In the genomic region with DNA sequence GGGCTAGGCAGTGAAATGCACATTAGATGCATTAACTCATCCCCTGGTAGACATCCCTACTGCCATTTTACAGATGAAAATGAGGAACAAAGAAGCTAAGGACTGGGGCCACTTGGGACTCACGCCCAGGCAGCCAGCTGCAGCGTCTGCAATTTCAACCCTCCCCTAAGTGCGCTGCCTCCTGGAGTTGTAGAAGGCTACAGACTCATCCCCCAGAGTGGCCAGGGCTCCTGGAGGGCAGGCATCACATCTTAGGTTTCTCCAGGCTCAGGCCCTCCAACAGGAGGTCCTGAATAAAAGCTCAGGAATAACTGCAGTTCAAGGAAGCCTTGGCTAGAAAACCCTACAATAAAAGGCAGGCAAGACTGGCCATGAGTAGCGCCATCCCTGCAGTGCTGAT, we compare ENCODE assay signal across 13 cellular contexts. TPM values are rescaled to one million over a fixed set of nuclear protein-coding genes. Genes with fewer than 3 reads are reported as not detected.
A peak's percentile ranks its signal among the peaks of the same experiment; 100 is the strongest.
DNase-seq lines count a peak whose midpoint lies in the region; ATAC-seq lines count a peak whose summit lies in the region.
"Had no signal": no experiment of that assay in that cellular context is flagged by ENCODE, and none has a peak within 500 bp of the region (broad histone marks: within the 10 kb centered on the region; RNA-seq: fewer than 3 reads in every experiment).

No MANE protein-coding gene starts in this region.

- H3K4me1 Mint-ChIP-seq in activated naive CD8-positive, alpha-beta T cell treated with anti-CD3 and anti-CD28 coated beads, Interleukin-2, amount 50 U/mL, for 24 hours = peaks cover 92% of the 10 kb centered on the region

- H3K27ac ChIP-seq in temporal lobe (ENCODE audit: low read depth, low read length) = peak overlapping the region; percentile 76

- H3K27ac Mint-ChIP-seq in activated naive CD8-positive, alpha-beta T cell treated with anti-CD3 and anti-CD28 coated beads, Interleukin-2, amount 50 U/mL, for 24 hours = peak overlapping the region; percentile 83
- H3K27ac Mint-ChIP-seq: activated CD8-positive, alpha-beta memory T cell treated with anti-CD3 and anti-CD28 coated beads, Interleukin-2, amount 10 ng/mL, durations not matched to agents 7 days and 5 days had no signal

- no peak overlapping the region for H3K4me3 Mint-ChIP-seq in activated naive CD8-positive, alpha-beta T cell treated with anti-CD3 and anti-CD28 coated beads, Interleukin-2, amount 50 U/mL, for 24 hours
- H3K4me3 Mint-ChIP-seq: activated CD8-positive, alpha-beta memory T cell treated with anti-CD3 and anti-CD28 coated beads, Interleukin-2, amount 10 ng/mL, durations not matched to agents 7 days and 5 days had no signal

- no peaks in the 10 kb centered on the region for H3K9me3 Mint-ChIP-seq in activated naive CD8-positive, alpha-beta T cell treated with anti-CD3 and anti-CD28 coated beads, Interleukin-2, amount 50 U/mL, for 24 hours

- peaks cover 13% of the 10 kb centered on the region for H3K36me3 Mint-ChIP-seq in activated naive CD8-positive, alpha-beta T cell treated with anti-CD3 and anti-CD28 coated beads, Interleukin-2, amount 50 U/mL, for 24 hours (ENCODE audit: low read depth)

- ATAC-seq in activated naive CD8-positive, alpha-beta T cell treated with anti-CD3 and anti-CD28 coated beads, Interleukin-2, amount 50 U/mL, for 24 hours = no peak
- ATAC-seq: activated CD8-positive, alpha-beta memory T cell treated with anti-CD3 and anti-CD28 coated beads, Interleukin-2, amount 10 ng/mL, durations not matched to agents 7 days and 5 days had no signal

- H3K27me3 Mint-ChIP-seq in activated naive CD8-positive, alpha-beta T cell treated with anti-CD3 and anti-CD28 coated beads, Interleukin-2, amount 50 U/mL, for 24 hours = no peaks in the 10 kb centered on the region
- H3K27me3 Mint-ChIP-seq: activated CD8-positive, alpha-beta memory T cell treated with anti-CD3 and anti-CD28 coated beads, Interleukin-2, amount 10 ng/mL, durations not matched to agents 7 days and 5 days had no signal

- peak; percentile 9 for DNase-seq in NOMO-1 treated with dmso at 0.1 percent for 144 hours (lab: John Stamatoyannopoulos, UW; ENCODE audit: unreplicated experiment)
- DNase-seq in NOMO-1 treated with DMSO at 0.1 percent for 48 hours (lab: John Stamatoyannopoulos, UW; ENCODE audit: unreplicated experiment) = no peak
- DNase-seq in activated naive CD8-positive, alpha-beta T cell treated with anti-CD3 and anti-CD28 coated beads, Interleukin-2, amount 50 U/mL, for 24 hours = no peak
- DNase-seq in medulla oblongata (ENCODE audit: extremely low spot score) = peak; percentile 76
- no peak for DNase-seq in activated CD4-positive, CD25-positive, alpha-beta regulatory T cell (lab: John Stamatoyannopoulos, UW)
- no peak for DNase-seq in SIG-M5 (lab: John Stamatoyannopoulos, UW)
- no peak for DNase-seq in NCI-H1694 (lab: John Stamatoyannopoulos, UW)
- DNase-seq: ACHN; activated CD8-positive, alpha-beta memory T cell treated with anti-CD3 and anti-CD28 coated beads, Interleukin-2, amount 10 ng/mL, durations not matched to agents 7 days and 5 days; effector CD8-positive, alpha-beta T cell; islet precursor cell; SHP77 had no signal

RNA-seq across cellular contexts. Expression of a gene that starts 31.5 kb away (rescaled TPM):
- total RNA-seq in temporal lobe = 40.3 TPM

Comparison
In these comparisons a context has a peak if more than half of its experiments do, and no peak if none do; other contexts are left out.
1. DNase-seq: peak in NOMO-1 treated with dmso at 0.1 percent for 144 hours (single experiment) and medulla oblongata (single experiment); none in NOMO-1 treated with DMSO at 0.1 percent for 48 hours (single experiment), activated naive CD8-positive, alpha-beta T cell treated with anti-CD3 and anti-CD28 coated beads, Interleukin-2, amount 50 U/mL, for 24 hours (single experiment), activated CD4-positive, CD25-positive, alpha-beta regulatory T cell (0 of 4), SIG-M5 (single experiment) and NCI-H1694 (single experiment).